Comparison of ENCODE assay signal across 16 cellular contexts in genomic region chr1:103937763-103938357, GRCh38.
DNase-seq lines count a peak whose midpoint lies in the region; ATAC-seq lines count a peak whose summit lies in the region.
"Had no signal": no experiment of that assay in that cellular context is flagged by ENCODE, and none has a peak within 500 bp of the region (broad histone marks: within the 10 kb centered on the region; RNA-seq: fewer than 3 reads in every experiment).

No MANE protein-coding gene starts in this region.

- no peaks in the 10 kb centered on the region for H3K36me3 Mint-ChIP-seq in IgD-negative memory B cell
- no peaks in the 10 kb centered on the region for H3K36me3 Mint-ChIP-seq in natural killer cell treated with Interleukin-12 subunit alpha and Interleukin-12 subunit beta and Interleukin-15 and Interleukin-18, amount 100 ng/mL, for 72 hours

- no peaks in the 10 kb centered on the region for H3K9me3 Mint-ChIP-seq in IgD-negative memory B cell
- peaks cover 5% of the 10 kb centered on the region for H3K9me3 Mint-ChIP-seq in natural killer cell treated with Interleukin-12 subunit alpha and Interleukin-12 subunit beta and Interleukin-15 and Interleukin-18, amount 100 ng/mL, for 72 hours
- H3K9me3 Mint-ChIP-seq: nephron had no signal

- H3K4me3 Mint-ChIP-seq in IgD-negative memory B cell: peak overlapping the region; percentile 6 to 74 (median 35)
- H3K4me3 Mint-ChIP-seq in natural killer cell treated with Interleukin-12 subunit alpha and Interleukin-12 subunit beta and Interleukin-15 and Interleukin-18, amount 100 ng/mL, for 72 hours: no peak overlapping the region
- H3K4me3 Mint-ChIP-seq: dendritic cell treated with granulocyte-macrophage colony-stimulating factor and Interleukin-4, amounts not matched to agents 40 ng/mL and 50 ng/mL, for 4 days; nephron had no signal

- DNase-seq in midbrain (lab: John Stamatoyannopoulos, UW) (no peak), hippocampal formation (lab: John Stamatoyannopoulos, UW) (no peak), kidney glomerular epithelial cell (lab: John Stamatoyannopoulos, UW) (no peak)
- no peak for DNase-seq in natural killer cell treated with Interleukin-12 subunit alpha and Interleukin-12 subunit beta and Interleukin-15 and Interleukin-18, amount 100 ng/mL, for 72 hours (ENCODE audit: low spot score)
- DNase-seq: GM23248; KBM-7; left ventricle myocardium inferior; NCI-H1694 treated with DMSO at 0.1 percent for 48 hours; NCI-H524 treated with DMSO at 0.1 percent for 48 hours; stimulated activated CD4-positive, alpha-beta T cell treated with anti-CD3 and anti-CD28 coated beads, Interleukin-2, amount 100 ng/mL, for 48 hours had no signal

- H3K4me1 Mint-ChIP-seq in IgD-negative memory B cell: peaks cover 0 to 6% (median 5%) of the 10 kb centered on the region in 3 donors
- no peaks in the 10 kb centered on the region for H3K4me1 Mint-ChIP-seq in natural killer cell treated with Interleukin-12 subunit alpha and Interleukin-12 subunit beta and Interleukin-15 and Interleukin-18, amount 100 ng/mL, for 72 hours (ENCODE audit: low read depth in 2 of 2)
- H3K4me1 Mint-ChIP-seq: nephron had no signal

- H3K27me3 Mint-ChIP-seq in IgD-negative memory B cell: no peaks in the 10 kb centered on the region
- no peaks in the 10 kb centered on the region for H3K27me3 Mint-ChIP-seq in natural killer cell treated with Interleukin-12 subunit alpha and Interleukin-12 subunit beta and Interleukin-15 and Interleukin-18, amount 100 ng/mL, for 72 hours
- H3K27me3 Mint-ChIP-seq: dendritic cell treated with granulocyte-macrophage colony-stimulating factor and Interleukin-4, amounts not matched to agents 40 ng/mL and 50 ng/mL, for 4 days had no signal

- peak overlapping the region in 1 of 3 donors; percentile 54 for H3K27ac Mint-ChIP-seq in IgD-negative memory B cell
- no peak overlapping the region for H3K27ac Mint-ChIP-seq in natural killer cell treated with Interleukin-12 subunit alpha and Interleukin-12 subunit beta and Interleukin-15 and Interleukin-18, amount 100 ng/mL, for 72 hours
- H3K27ac Mint-ChIP-seq: dendritic cell treated with granulocyte-macrophage colony-stimulating factor and Interleukin-4, amounts not matched to agents 40 ng/mL and 50 ng/mL, for 4 days; nephron had no signal

- ATAC-seq in GM18511 (IDR thresholded peaks at IDR 0.05; ENCODE audit: unreplicated experiment) (peak; percentile 93), GM21423 (IDR thresholded peaks at IDR 0.05; ENCODE audit: unreplicated experiment) (peak; percentile 64), HG02973 (IDR thresholded peaks at IDR 0.05; ENCODE audit: unreplicated experiment) (peak; percentile 93)
- ATAC-seq in natural killer cell treated with Interleukin-12 subunit alpha and Interleukin-12 subunit beta and Interleukin-15 and Interleukin-18, amount 100 ng/mL, for 72 hours: no peak

Comparison
In these comparisons a context has a peak if more than half of its experiments do, and no peak if none do; other contexts are left out.
1. ATAC-seq: peak in GM18511 (single experiment), GM21423 (single experiment) and HG02973 (single experiment); none in natural killer cell treated with Interleukin-12 subunit alpha and Interleukin-12 subunit beta and Interleukin-15 and Interleukin-18, amount 100 ng/mL, for 72 hours (0 of 2).